Comparison of ENCODE assay signal across 8 cellular contexts in the genomic region with DNA sequence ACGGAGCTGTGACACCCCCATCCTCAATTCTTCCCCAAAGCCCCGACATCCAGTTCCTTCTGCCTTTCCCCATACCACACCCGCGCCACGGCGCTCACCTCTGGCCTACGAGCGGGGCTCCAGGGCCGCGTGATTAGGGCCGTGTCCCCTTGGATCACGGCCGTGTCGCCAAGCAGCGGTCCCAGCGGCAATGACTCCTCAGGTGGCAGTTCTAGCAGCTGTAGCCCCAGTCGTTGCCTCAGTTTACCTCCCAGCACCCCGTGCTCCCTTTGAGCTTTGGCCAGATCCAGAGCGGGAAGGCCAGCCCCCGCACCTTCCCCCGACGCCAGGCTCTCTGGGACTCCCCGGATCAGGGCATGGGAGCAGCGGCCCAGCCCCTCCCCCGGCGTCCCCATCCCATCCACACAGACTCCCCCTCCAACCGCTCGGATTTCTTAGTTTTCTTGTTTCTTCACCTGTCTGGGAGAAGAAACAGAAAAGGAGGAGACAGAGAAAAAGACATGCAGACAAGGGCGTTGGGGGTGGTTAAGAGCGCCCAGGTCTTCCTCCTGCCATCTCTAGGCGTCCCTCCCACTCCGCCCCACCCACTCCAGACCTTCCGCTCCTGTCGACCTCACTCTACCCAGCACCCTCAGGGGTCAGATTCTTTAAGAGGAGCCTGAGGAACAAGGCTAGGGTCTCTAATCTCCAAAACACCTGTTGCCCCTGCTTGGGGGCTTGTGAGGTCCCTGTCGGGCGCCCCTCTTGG. TPM values are rescaled to one million over a fixed set of nuclear protein-coding genes. Genes with fewer than 3 reads are reported as not detected.
DNase-seq lines count a peak whose midpoint lies in the region; ATAC-seq and TF ChIP-seq lines count a peak whose summit lies in the region.

A gene with protein sequence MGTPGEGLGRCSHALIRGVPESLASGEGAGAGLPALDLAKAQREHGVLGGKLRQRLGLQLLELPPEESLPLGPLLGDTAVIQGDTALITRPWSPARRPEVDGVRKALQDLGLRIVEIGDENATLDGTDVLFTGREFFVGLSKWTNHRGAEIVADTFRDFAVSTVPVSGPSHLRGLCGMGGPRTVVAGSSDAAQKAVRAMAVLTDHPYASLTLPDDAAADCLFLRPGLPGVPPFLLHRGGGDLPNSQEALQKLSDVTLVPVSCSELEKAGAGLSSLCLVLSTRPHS (minus strand): TSS at position 533 of the 748 bp plus-strand sequence. CDS start 138 bp downstream, at position 395.

- H3K36me3 ChIP-seq in ascending aorta (peaks cover 52 to 56% of the 10 kb centered on the region in 2 donors), iPS-20b (ENCODE audit: insufficient read depth, low read depth, low read length) (peaks cover 61% of the 10 kb centered on the region)

- intact Hi-C loops in ascending aorta (cut with DNase I), result loop anchor here (1.0 to 2.0 kb wide), 6 partner anchors 10 to 216 kb away; a partner anchor contains a TSS

- H3K9me3 ChIP-seq in ascending aorta (no peaks in the 10 kb centered on the region), iPS-20b (ENCODE audit: insufficient read depth, low read depth, low read length) (no peaks in the 10 kb centered on the region)

- peak in 2 of 3 experiments; percentile 62 for TF ChIP-seq CTCF in ascending aorta (IDR thresholded peaks at IDR 0.05)

- peaks cover 16 to 25% of the 10 kb centered on the region in 2 donors for H3K4me1 ChIP-seq in ascending aorta
- H3K4me1 ChIP-seq in iPS-20b (ENCODE audit: insufficient read depth, low read length), result peaks cover 3% of the 10 kb centered on the region; the same call in 1 of the 2 replicates

- no peaks in the 10 kb centered on the region for H3K27me3 ChIP-seq in ascending aorta
- no peaks in the 10 kb centered on the region for H3K27me3 ChIP-seq in iPS-20b (ENCODE audit: insufficient read depth, low read length)

- peaks cover 57% of the 10 kb centered on the region for H3K36me3 Mint-ChIP-seq in stimulated activated effector memory CD8-positive, alpha-beta T cell treated with anti-CD3 and anti-CD28 coated beads, Interleukin-12 subunit alpha, Interleukin-12 subunit beta, amount 100 ng/mL, for 72 hours

- peak within 1 kb of the TSS; percentile 87 for H3K4me3 Mint-ChIP-seq in stimulated activated effector memory CD8-positive, alpha-beta T cell treated with anti-CD3 and anti-CD28 coated beads, Interleukin-12 subunit alpha, Interleukin-12 subunit beta, amount 100 ng/mL, for 72 hours

- H3K9me3 Mint-ChIP-seq in stimulated activated effector memory CD8-positive, alpha-beta T cell treated with anti-CD3 and anti-CD28 coated beads, Interleukin-12 subunit alpha, Interleukin-12 subunit beta, amount 100 ng/mL, for 72 hours, result no peaks in the 10 kb centered on the region

- peak within 1 kb of the TSS; percentile 91 for H3K27ac Mint-ChIP-seq in stimulated activated effector memory CD8-positive, alpha-beta T cell treated with anti-CD3 and anti-CD28 coated beads, Interleukin-12 subunit alpha, Interleukin-12 subunit beta, amount 100 ng/mL, for 72 hours

- H3K27ac ChIP-seq in ascending aorta (peak within 1 kb of the TSS; percentile 95 to 99), iPS-20b (ENCODE audit: low read length) (peak within 1 kb of the TSS; percentile 75)

- DNase-seq in A172 (ENCODE audit: low spot score) (no peak), ascending aorta (ENCODE audit: low spot score in 2 of 2) (no peak), NCI-H128 (lab: John Stamatoyannopoulos, UW; ENCODE audit: unreplicated experiment) (no peak), AG20443 (ENCODE audit: low spot score) (no peak)
- no peak for DNase-seq in stimulated activated effector memory CD8-positive, alpha-beta T cell treated with anti-CD3 and anti-CD28 coated beads, Interleukin-12 subunit alpha, Interleukin-12 subunit beta, amount 100 ng/mL, for 72 hours (ENCODE audit: low spot score in 2 of 2)
- no peak for DNase-seq in activated effector memory CD4-positive, alpha-beta T cell treated with Interleukin-2 at 50 U/mL for 16 hours

- peak; percentile 5 for ATAC-seq in HG02938 (IDR thresholded peaks at IDR 0.05; ENCODE audit: unreplicated experiment)
- peak; percentile 43 for ATAC-seq in stimulated activated effector memory CD8-positive, alpha-beta T cell treated with anti-CD3 and anti-CD28 coated beads, Interleukin-12 subunit alpha, Interleukin-12 subunit beta, amount 100 ng/mL, for 72 hours

- H3K4me3 ChIP-seq in ascending aorta (peak within 1 kb of the TSS; percentile 69 to 96), iPS-20b (ENCODE audit: low read length) (peak within 1 kb of the TSS; percentile 82)

- peak within 1 kb of the TSS; percentile 93 for H3K9ac ChIP-seq in iPS-20b (ENCODE audit: low read depth, low read length)

- H3K4me1 Mint-ChIP-seq in stimulated activated effector memory CD8-positive, alpha-beta T cell treated with anti-CD3 and anti-CD28 coated beads, Interleukin-12 subunit alpha, Interleukin-12 subunit beta, amount 100 ng/mL, for 72 hours, result peaks cover 67% of the 10 kb centered on the region

RNA-seq across cellular contexts. Expression of the gene that starts here (rescaled TPM):
- total RNA-seq in A172 (2014; rRNA removed; shearing (Covaris generic)), result 134 and 166 TPM in 2 replicates
- total RNA-seq in ascending aorta, result 150 TPM
